ENCODE assay signal across 8 cellular contexts in genomic region chr21:34351786-34352241, GRCh38. TPM values are rescaled to one million over a fixed set of nuclear protein-coding genes. Genes with fewer than 3 reads are reported as not detected.
DNase-seq lines count a peak whose midpoint lies in the region; ATAC-seq and TF ChIP-seq lines count a peak whose summit lies in the region.

No MANE protein-coding gene starts in this region.

- no peak overlapping the region for H3K4me3 Mint-ChIP-seq in activated naive CD8-positive, alpha-beta T cell treated with anti-CD3 and anti-CD28 coated beads, Interleukin-2, amount 50 U/mL, for 24 hours

- ATAC-seq in GM18498 (IDR thresholded peaks at IDR 0.05; ENCODE audit: unreplicated experiment) (peak; percentile 82), HG03342 (IDR thresholded peaks at IDR 0.05; ENCODE audit: unreplicated experiment) (peak; percentile 67), left ventricle myocardium superior (peak; percentile 84), HG03097 (IDR thresholded peaks at IDR 0.05; ENCODE audit: low FRiP score, unreplicated experiment) (no peak)
- peak; percentile 76 for ATAC-seq in activated naive CD8-positive, alpha-beta T cell treated with anti-CD3 and anti-CD28 coated beads, Interleukin-2, amount 50 U/mL, for 24 hours

- no peaks in the 10 kb centered on the region for H3K36me3 Mint-ChIP-seq in activated naive CD8-positive, alpha-beta T cell treated with anti-CD3 and anti-CD28 coated beads, Interleukin-2, amount 50 U/mL, for 24 hours (ENCODE audit: low read depth)

- H3K4me3 ChIP-seq in AG10803 (ENCODE audit: low read length), result no peak overlapping the region

- peak; percentile 73 for TF ChIP-seq CTCF in AG10803 (conservative IDR thresholded peaks at IDR 0.05; ENCODE audit: low read length)

- intact Hi-C loops in left ventricle myocardium superior (cut with micrococcal nuclease), result no loop called here

- peaks cover 5% of the 10 kb centered on the region for H3K4me1 Mint-ChIP-seq in activated naive CD8-positive, alpha-beta T cell treated with anti-CD3 and anti-CD28 coated beads, Interleukin-2, amount 50 U/mL, for 24 hours

- H3K27ac Mint-ChIP-seq in activated naive CD8-positive, alpha-beta T cell treated with anti-CD3 and anti-CD28 coated beads, Interleukin-2, amount 50 U/mL, for 24 hours, result no peak overlapping the region

- no peaks in the 10 kb centered on the region for H3K9me3 Mint-ChIP-seq in activated naive CD8-positive, alpha-beta T cell treated with anti-CD3 and anti-CD28 coated beads, Interleukin-2, amount 50 U/mL, for 24 hours

- DNase-seq in AG10803 (ENCODE audit: low read depth) (peak; percentile 16), NCI-H526 treated with DMSO at 0.1 percent for 48 hours (lab: John Stamatoyannopoulos, UW) (peak; percentile 66), left ventricle myocardium superior (peak; percentile 62), retina (peak; percentile 80)
- peak; percentile 13 for DNase-seq in activated naive CD8-positive, alpha-beta T cell treated with anti-CD3 and anti-CD28 coated beads, Interleukin-2, amount 50 U/mL, for 24 hours

- peaks cover 9% of the 10 kb centered on the region for H3K27me3 Mint-ChIP-seq in activated naive CD8-positive, alpha-beta T cell treated with anti-CD3 and anti-CD28 coated beads, Interleukin-2, amount 50 U/mL, for 24 hours

RNA-seq across cellular contexts. Expression of gene KCNE2, which starts 12.0 kb away (rescaled TPM):
- total RNA-seq in left ventricle myocardium superior, result not detected

RNA-seq across cellular contexts. Expression of gene SMIM11, which starts 23.5 kb away (rescaled TPM):
- 5.2 TPM for total RNA-seq in left ventricle myocardium superior

Comparison
In these comparisons a context has a peak if more than half of its experiments do, and no peak if none do; other contexts are left out.
1. DNase-seq: peak in every context shown above with its lines; median percentile 80 in retina; 66 in NCI-H526 treated with DMSO at 0.1 percent for 48 hours; 62 in left ventricle myocardium superior; 16 in AG10803; 13 in activated naive CD8-positive, alpha-beta T cell treated with anti-CD3 and anti-CD28 coated beads, Interleukin-2, amount 50 U/mL, for 24 hours.